ENCODE assay signal across 27 cellular contexts in the genomic region with DNA sequence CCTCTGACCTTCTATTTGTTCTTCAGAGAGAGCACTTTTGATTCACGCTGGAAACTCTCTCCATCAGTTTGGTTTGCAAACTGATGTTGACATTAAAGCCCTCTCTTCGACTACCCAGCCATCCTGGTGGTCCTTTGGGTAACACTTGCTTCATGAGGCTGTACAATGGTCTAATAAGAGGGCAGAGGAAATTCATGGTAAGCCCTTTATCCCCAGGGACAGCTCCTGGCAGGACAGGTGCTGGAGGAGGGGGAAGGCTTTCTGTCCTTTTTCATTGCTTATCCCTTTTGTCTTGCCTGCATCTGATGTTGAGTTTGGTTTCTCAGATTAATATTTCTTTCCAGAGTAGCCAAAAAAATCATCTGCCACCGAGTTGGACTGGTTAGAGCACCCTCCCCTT. TPM values are rescaled to one million over a fixed set of nuclear protein-coding genes. Genes with fewer than 3 reads are reported as not detected.
"Had no signal": no experiment of that assay in that cellular context is flagged by ENCODE, and none has a peak within 500 bp of the region (broad histone marks: within the 10 kb centered on the region; RNA-seq: fewer than 3 reads in every experiment).

No MANE protein-coding gene starts in this region.

- H3K4me1 ChIP-seq: prostate gland, uterus had no signal

- H3K27ac Mint-ChIP-seq: activated CD4-positive, alpha-beta memory T cell treated with anti-CD3 and anti-CD28 coated beads, Interleukin-2, amount 10 ng/mL, durations not matched to agents 7 days and 5 days; activated CD8-positive, alpha-beta memory T cell treated with anti-CD3 and anti-CD28 coated beads, Interleukin-2, amount 10 ng/mL, durations not matched to agents 7 days and 5 days; activated T-helper 2 cell treated with anti-CD3 and anti-CD28 coated beads, Interferon-gamma antibody, Interleukin-2, Interleukin-4, amounts not matched to agents 10 μg/mL and 5 μg/mL and 100 μg/mL, durations not matched to agents 14 hours and 24 hours and 36 hours; immature natural killer cell had no signal

- H3K9me3 Mint-ChIP-seq: activated CD4-positive, alpha-beta memory T cell treated with anti-CD3 and anti-CD28 coated beads, Interleukin-2, amount 10 ng/mL, durations not matched to agents 7 days and 5 days; activated T-helper 2 cell treated with anti-CD3 and anti-CD28 coated beads, Interferon-gamma antibody, Interleukin-2, Interleukin-4, amounts not matched to agents 10 μg/mL and 5 μg/mL and 100 μg/mL, durations not matched to agents 14 hours and 24 hours and 36 hours; immature natural killer cell; stimulated activated naive CD8-positive, alpha-beta T cell treated with anti-CD3 and anti-CD28 coated beads, Interleukin-15, amount 100 ng/mL, for 72 hours had no signal

- ATAC-seq: activated CD8-positive, alpha-beta memory T cell treated with anti-CD3 and anti-CD28 coated beads, Interleukin-2, amount 10 ng/mL, durations not matched to agents 7 days and 5 days; gastroesophageal sphincter; heart left ventricle; left ventricle myocardium superior; right cardiac atrium; stimulated activated naive CD8-positive, alpha-beta T cell treated with anti-CD3 and anti-CD28 coated beads, Interleukin-15, amount 100 ng/mL, for 72 hours had no signal

- H3K27me3 ChIP-seq: brain microvascular endothelial cell, gastroesophageal sphincter, heart left ventricle, suprapubic skin, transverse colon, uterus had no signal

- H3K36me3 ChIP-seq: brain microvascular endothelial cell, gastroesophageal sphincter, heart left ventricle, prostate gland, suprapubic skin, transverse colon, uterus had no signal

- H3K4me3 Mint-ChIP-seq: activated CD4-positive, alpha-beta memory T cell treated with anti-CD3 and anti-CD28 coated beads, Interleukin-2, amount 10 ng/mL, durations not matched to agents 7 days and 5 days; activated CD8-positive, alpha-beta memory T cell treated with anti-CD3 and anti-CD28 coated beads, Interleukin-2, amount 10 ng/mL, durations not matched to agents 7 days and 5 days; immature natural killer cell; stimulated activated naive CD8-positive, alpha-beta T cell treated with anti-CD3 and anti-CD28 coated beads, Interleukin-15, amount 100 ng/mL, for 72 hours had no signal

- H3K27ac ChIP-seq: brain microvascular endothelial cell, gastroesophageal sphincter, heart left ventricle, prostate gland, transverse colon, uterus had no signal

- H3K4me3 ChIP-seq: gastroesophageal sphincter, heart left ventricle, prostate gland, skin epidermis, suprapubic skin, transverse colon, uterus had no signal

- H3K36me3 Mint-ChIP-seq: activated CD8-positive, alpha-beta memory T cell treated with anti-CD3 and anti-CD28 coated beads, Interleukin-2, amount 10 ng/mL, durations not matched to agents 7 days and 5 days; immature natural killer cell had no signal

- H3K9me3 ChIP-seq: gastroesophageal sphincter, heart left ventricle, prostate gland, suprapubic skin, transverse colon, uterus had no signal

- DNase-seq: activated CD4-positive, alpha-beta memory T cell treated with anti-CD3 and anti-CD28 coated beads, Interleukin-2, amount 10 ng/mL, durations not matched to agents 7 days and 5 days; activated CD4-positive, alpha-beta T cell treated with anti-CD3 and anti-CD28 coated beads for 48 hours; activated CD4-positive, CD25-positive, alpha-beta regulatory T cell; activated CD8-positive, alpha-beta memory T cell treated with anti-CD3 and anti-CD28 coated beads, Interleukin-2, amount 10 ng/mL, durations not matched to agents 7 days and 5 days; activated naive CD4-positive, alpha-beta T cell treated with Interleukin-2 at 50 U/mL for 16 hours; activated T-cell treated with anti-CD3 and anti-CD28 coated beads, Interleukin-2, amount 50 U/mL, for 1 hour; brain microvascular endothelial cell; central memory CD4-positive, alpha-beta T cell; heart left ventricle; immature natural killer cell; left ventricle myocardium superior; right cardiac atrium; stimulated activated CD4-positive, alpha-beta T cell treated with anti-CD3 and anti-CD28 coated beads, Interleukin-15, amount 100 ng/mL, for 24 hours; stimulated activated CD4-positive, alpha-beta T cell treated with anti-CD3 and anti-CD28 coated beads, Interleukin-2, amount 100 ng/mL, for 48 hours; stimulated activated naive CD8-positive, alpha-beta T cell treated with anti-CD3 and anti-CD28 coated beads, Interleukin-15, amount 100 ng/mL, for 72 hours; T-helper 9 cell; transverse colon; uterus had no signal

- H3K27me3 Mint-ChIP-seq: stimulated activated naive CD8-positive, alpha-beta T cell treated with anti-CD3 and anti-CD28 coated beads, Interleukin-15, amount 100 ng/mL, for 72 hours had no signal

- FAIRE-seq: colon had no signal

RNA-seq across cellular contexts. Expression of a gene that starts 52.1 kb away (rescaled TPM):
- total RNA-seq: myocyte, osteoblast had no signal
- polyA plus RNA-seq: neural cell had no signal
